37 cellular contexts compared by ENCODE assay signal in genomic region chr11:64602466-64603070, GRCh38. TPM values are rescaled to one million over a fixed set of nuclear protein-coding genes. Genes with fewer than 3 reads are reported as not detected.
"Had no signal": no experiment of that assay in that cellular context is flagged by ENCODE, and none has a peak within 500 bp of the region (broad histone marks: within the 10 kb centered on the region; RNA-seq: fewer than 3 reads in every experiment).

No MANE protein-coding gene starts in this region.

- ATAC-seq: activated naive CD4-positive, alpha-beta T cell treated with anti-CD3 and anti-CD28 coated beads, Interleukin-2, amount 50 U/mL, for 72 hours; activated T-cell treated with anti-CD3 and anti-CD28 coated beads, Interleukin-2, amount 50 U/mL, for 4 hours; body of pancreas; PC-3 had no signal

- H3K36me3 ChIP-seq: adrenal gland, breast epithelium, MG63, Peyer's patch had no signal

- H3K4me3 ChIP-seq: adrenal gland, body of pancreas, breast epithelium, MG63, Peyer's patch had no signal

- H3K27me3 ChIP-seq: adrenal gland, body of pancreas, breast epithelium, MG63, Peyer's patch had no signal

- H3K4me1 ChIP-seq: adrenal gland, body of pancreas, breast epithelium, Peyer's patch had no signal

- H3K27ac ChIP-seq: adrenal gland, body of pancreas, breast epithelium, Peyer's patch, RWPE1, VCaP had no signal

- DNase-seq: activated B cell treated with CpG ODN at 0.5 μM for 24 hours; activated CD4-positive, alpha-beta memory T cell treated with anti-CD3 and anti-CD28 coated beads for 36 hours; activated CD4-positive, alpha-beta T cell treated with anti-CD3 and anti-CD28 coated beads for 4 hours; activated CD4-positive, alpha-beta T cell treated with anti-CD3 and anti-CD28 coated beads, Interleukin-2, amount 50 U/mL, for 1 hour; activated CD4-positive, CD25-positive, alpha-beta regulatory T cell treated with anti-CD3 and anti-CD28 coated beads, Interleukin-2, amount 50 U/mL, for 72 hours; activated CD8-positive, alpha-beta memory T cell treated with anti-CD3 and anti-CD28 coated beads, Interleukin-2, amount 50 U/mL, for 4 hours; activated gamma-delta T cell treated with Interleukin-2 at 50 U/mL for 16 hours; activated naive CD4-positive, alpha-beta T cell treated with anti-CD3 and anti-CD28 coated beads for 36 hours; activated T-cell treated with anti-CD3 and anti-CD28 coated beads for 4 hours; activated T-cell treated with anti-CD3 and anti-CD28 coated beads, Interleukin-2, amount 50 U/mL, for 4 hours; adrenal gland; body of pancreas; Kasumi-1; KG1; MG63; NCI-H1048; NCI-H1105 treated with DMSO at 0.1 percent for 48 hours; NCI-H1436; NCI-H1694; NCI-H2029; NCI-H345; NCI-H524 treated with DMSO at 0.1 percent for 48 hours; PC-3; Peyer's patch; SW 1271; T-helper 1 cell; T-helper 2 cell; T-helper 9 cell had no signal

- FAIRE-seq: astrocyte had no signal

- H3K9me3 ChIP-seq: adrenal gland, body of pancreas, breast epithelium, MG63, Peyer's patch had no signal

RNA-seq across cellular contexts. Expression of gene SLC22A12, which starts 11.5 kb away (rescaled TPM):
- total RNA-seq: activated B cell treated with CpG ODN at 0.5 μM for 24 hours; activated CD4-positive, alpha-beta memory T cell treated with anti-CD3 and anti-CD28 coated beads for 36 hours; activated naive CD4-positive, alpha-beta T cell treated with anti-CD3 and anti-CD28 coated beads for 36 hours; activated naive CD4-positive, alpha-beta T cell treated with anti-CD3 and anti-CD28 coated beads, Interleukin-2, amount 50 U/mL, for 72 hours; activated T-cell treated with anti-CD3 and anti-CD28 coated beads, Interleukin-2, amount 50 U/mL, for 4 hours; activated T-helper 1 cell treated with anti-CD3 and anti-CD28 coated beads, Interleukin-12 subunit alpha, Interleukin-12 subunit beta, Interleukin-2, Interleukin-4 antibody, amounts not matched to agents 30 ng/mL and 10 ng/mL and 1 ng/mL, durations not matched to agents 14 hours and 24 hours and 36 hours; adrenal gland; astrocyte; body of pancreas; breast epithelium; cardiac septum; NCI-H460; PC-3; Peyer's patch; Right ventricle myocardium superior had no signal
- polyA plus RNA-seq: adrenal gland had no signal

RNA-seq across cellular contexts. Expression of gene SLC22A11, which starts 46.8 kb away (rescaled TPM):
- total RNA-seq: activated B cell treated with CpG ODN at 0.5 μM for 24 hours; activated CD4-positive, alpha-beta memory T cell treated with anti-CD3 and anti-CD28 coated beads for 36 hours; activated naive CD4-positive, alpha-beta T cell treated with anti-CD3 and anti-CD28 coated beads, Interleukin-2, amount 50 U/mL, for 72 hours; activated T-cell treated with anti-CD3 and anti-CD28 coated beads, Interleukin-2, amount 50 U/mL, for 4 hours; activated T-helper 1 cell treated with anti-CD3 and anti-CD28 coated beads, Interleukin-12 subunit alpha, Interleukin-12 subunit beta, Interleukin-2, Interleukin-4 antibody, amounts not matched to agents 30 ng/mL and 10 ng/mL and 1 ng/mL, durations not matched to agents 14 hours and 24 hours and 36 hours; astrocyte; body of pancreas; breast epithelium; cardiac septum; PC-3; Peyer's patch; Right ventricle myocardium superior had no signal
